Comparison of ENCODE assay signal across 10 cellular contexts in the genomic region with DNA sequence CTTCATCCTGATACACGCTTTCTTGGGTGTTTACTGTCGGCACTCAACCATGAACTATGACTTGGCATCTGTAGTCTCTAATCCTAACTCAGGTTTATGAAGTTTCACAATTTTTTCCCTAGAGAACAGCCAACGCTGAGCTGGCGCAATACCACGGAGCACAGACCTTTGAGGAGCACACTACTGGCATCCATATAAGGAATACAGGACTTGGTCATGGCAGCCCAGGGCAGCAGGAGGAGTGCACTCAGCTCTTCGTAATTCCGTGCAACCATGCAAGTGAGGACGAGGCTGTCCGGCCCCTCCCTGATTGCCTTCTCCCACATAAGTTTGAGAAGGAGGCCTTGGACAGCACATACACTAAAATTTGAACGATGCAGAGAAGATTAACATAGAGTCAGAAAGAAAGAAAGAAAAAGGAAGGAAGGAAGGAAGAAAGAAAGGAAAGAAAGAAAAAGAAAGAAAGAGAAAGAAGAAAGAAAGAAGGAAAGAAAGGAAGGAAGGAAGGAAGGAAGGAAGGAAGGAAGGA. TPM values are rescaled to one million over a fixed set of nuclear protein-coding genes. Genes with fewer than 3 reads are reported as not detected.
DNase-seq lines count a peak whose midpoint lies in the region; ATAC-seq and TF ChIP-seq lines count a peak whose summit lies in the region.
"Had no signal": no experiment of that assay in that cellular context is flagged by ENCODE, and none has a peak within 500 bp of the region (broad histone marks: within the 10 kb centered on the region; RNA-seq: fewer than 3 reads in every experiment).

No MANE protein-coding gene starts in this region.

- peaks cover 45 to 46% of the 10 kb centered on the region in 2 experiments for H3K4me1 ChIP-seq in HCT116 (ENCODE audit: control insufficient read depth in 1 of 2, insufficient read depth in 2 of 2, low read length in 2 of 2)
- peaks cover 10 to 51% of the 10 kb centered on the region in 2 donors for H3K4me1 ChIP-seq in ascending aorta
- H3K4me1 ChIP-seq in right atrium auricular region = peaks cover 0 to 67% of the 10 kb centered on the region in 2 donors
- H3K4me1 ChIP-seq in skeletal muscle tissue (ENCODE audit: control insufficient read depth in 3 of 3, insufficient read depth in 3 of 3, low read length in 3 of 3) = peaks cover 31 to 35% (median 34%) of the 10 kb centered on the region in 3 donors

- no TSS peak for BruUV-seq in HCT116 (replicated peaks; lab: Mats Ljungman, UMichigan)

- H3K27ac ChIP-seq in HCT116 (ENCODE audit: low read depth, low read length) = peak overlapping the region; percentile 9
- H3K27ac ChIP-seq in ascending aorta = peak overlapping the region; percentile 80 to 82
- H3K27ac ChIP-seq in right atrium auricular region = peak overlapping the region; percentile 79 to 81
- H3K27ac ChIP-seq in skeletal muscle tissue (ENCODE audit: low read depth, low read length) = peak overlapping the region; percentile 94
- H3K27ac ChIP-seq: neutrophil had no signal

- POLR2A ChIA-PET in HCT116 (lab: Charles Lee) = no interaction called here

- RAD21 ChIA-PET in HCT116 (lab: Charles Lee; ENCODE audit: low non-redundant PET in 1 of 2, low total read pairs in 2 of 2, uncharacterized antibody in 2 of 2, unreplicated experiment in 2 of 2) = no interaction called here

- no peak for TF ChIP-seq RAD21 in HCT116 (IDR thresholded peaks at IDR 0.05; ENCODE audit: low read depth)

- no peaks in the 10 kb centered on the region for H3K79me2 ChIP-seq in HCT116 (ENCODE audit: insufficient read depth, low read length)

- H3K4me3 ChIP-seq in HCT116 (replicated peaks in 1 of 2; ENCODE audit: low read depth in 1 of 2, low read length in 2 of 2) = no peak overlapping the region
- peak overlapping the region; percentile 4 to 41 for H3K4me3 ChIP-seq in ascending aorta
- H3K4me3 ChIP-seq in right atrium auricular region = no peak overlapping the region
- peak overlapping the region; percentile 32 to 59 (median 57) for H3K4me3 ChIP-seq in skeletal muscle tissue (ENCODE audit: low read length in 3 of 3)

- H4K20me1 ChIP-seq in HCT116 (ENCODE audit: insufficient read depth) = no peaks in the 10 kb centered on the region

- TF ChIP-seq CTCF in HCT116 (IDR thresholded peaks at IDR 0.05 in 2 of 3, conservative IDR thresholded peaks at IDR 0.05 in 1 of 3; ENCODE audit: borderline replicate concordance in 1 of 3, insufficient read depth in 1 of 3, low read depth in 2 of 3, low read length in 2 of 3) (no peak), ascending aorta (IDR thresholded peaks at IDR 0.05) (no peak), right atrium auricular region (IDR thresholded peaks at IDR 0.05) (no peak)

- H3K9me2 ChIP-seq in HCT116 (ENCODE audit: insufficient read depth) = no peaks in the 10 kb centered on the region

- H3K36me3 ChIP-seq in HCT116 (ENCODE audit: control insufficient read depth in 1 of 2, insufficient read depth in 2 of 2, low read length in 2 of 2) (no peaks in the 10 kb centered on the region), ascending aorta (no peaks in the 10 kb centered on the region), right atrium auricular region (no peaks in the 10 kb centered on the region), skeletal muscle tissue (ENCODE audit: control insufficient read depth in 3 of 3, insufficient read depth in 3 of 3, low read length in 3 of 3) (no peaks in the 10 kb centered on the region)
- H3K36me3 ChIP-seq: neutrophil had no signal

- peak overlapping the region; percentile 2; the same call in 1 of the 2 replicates for H3K4me2 ChIP-seq in HCT116 (ENCODE audit: low read length)

- H3K9ac ChIP-seq in HCT116 (ENCODE audit: low read length) (no peak overlapping the region), skeletal muscle tissue (ENCODE audit: low read depth in 1 of 3, low read length in 3 of 3) (peak overlapping the region; percentile 65 to 68 (median 66))

- no peak for TF ChIP-seq POLR2A in HCT116 (IDR thresholded peaks at IDR 0.05; ENCODE audit: borderline replicate concordance, extremely low read depth, insufficient read depth, insufficient read length)

- H2AFZ ChIP-seq in HCT116 (ENCODE audit: low read depth, low read length, poor library complexity, severe bottlenecking) = peak overlapping the region; percentile 16

- H3K27me3 ChIP-seq in HCT116 (ENCODE audit: insufficient read depth, low read length) (no peaks in the 10 kb centered on the region), ascending aorta (no peaks in the 10 kb centered on the region), right atrium auricular region (no peaks in the 10 kb centered on the region), skeletal muscle tissue (ENCODE audit: control insufficient read depth in 3 of 3, insufficient read depth in 3 of 3, low read length in 3 of 3) (no peaks in the 10 kb centered on the region)
- H3K27me3 ChIP-seq: neutrophil had no signal

- intact Hi-C loops in HCT116 (cut with micrococcal nuclease) = no loop called here
- intact Hi-C loops in ascending aorta (cut with DNase I) = loop anchor here (1.0 kb wide), 1 partner anchor 41 kb away; a partner anchor contains a TSS

- CTCF ChIA-PET in HCT116 (lab: Charles Lee) = no interaction called here

- H3K9me3 ChIP-seq in HCT116 (ENCODE audit: control insufficient read depth in 1 of 2, insufficient read depth in 1 of 2, low read depth in 1 of 2, low read length in 2 of 2) = no peaks in the 10 kb centered on the region
- no peaks in the 10 kb centered on the region for H3K9me3 ChIP-seq in ascending aorta
- no peaks in the 10 kb centered on the region for H3K9me3 ChIP-seq in right atrium auricular region
- H3K9me3 ChIP-seq in skeletal muscle tissue (ENCODE audit: control insufficient read depth in 3 of 3, low read length in 3 of 3) = no peaks in the 10 kb centered on the region
- H3K9me3 ChIP-seq: neutrophil had no signal

- no peak for ATAC-seq in HCT116
- ATAC-seq in GM21360 (IDR thresholded peaks at IDR 0.05; ENCODE audit: unreplicated experiment) = no peak
- no peak for ATAC-seq in GM19452 (IDR thresholded peaks at IDR 0.05; ENCODE audit: unreplicated experiment)
- no peak for ATAC-seq in GM18858 (IDR thresholded peaks at IDR 0.05; ENCODE audit: unreplicated experiment)

- DNase-seq in HCT116 (ENCODE audit: low read depth, low spot score) (no peak), ascending aorta (ENCODE audit: low spot score in 2 of 2) (peak; percentile 44 to 95), right atrium auricular region (ENCODE audit: low spot score) (peak; percentile 73), NCI-H82 (lab: John Stamatoyannopoulos, UW) (no peak)
- DNase-seq: activated CD4-positive, CD25-positive, alpha-beta regulatory T cell treated with anti-CD3 and anti-CD28 coated beads, Interleukin-2, amount 50 U/mL, for 72 hours had no signal

TF ChIP-seq in HCT116, 20 proteins besides CTCF, POLR2A, EP300 and RAD21:
- TF ChIP-seq SRF (IDR thresholded peaks at IDR 0.05; ENCODE audit: low read depth) (0 out of 2 replicates have a peak, but pooled peaks have one; percentile 20), ZFX (IDR thresholded peaks at IDR 0.05) (no peak), ELF1 (IDR thresholded peaks at IDR 0.05; ENCODE audit: borderline replicate concordance, low read depth) (no peak)
TF ChIP-seq in HCT116: peak in this region for 1.

RNA-seq across cellular contexts. Expression of a gene that starts 41.0 kb away (rescaled TPM):
- total RNA-seq in HCT116 (2021; ENCODE audit: unreplicated experiment) = 130 TPM
- polyA plus RNA-seq in HCT116 (2012) = 43.9 and 49.0 TPM in 2 replicates
- 103 TPM for total RNA-seq in ascending aorta
- total RNA-seq in right atrium auricular region = 100 to 1,000 TPM; 598 to 841 TPM
- 311 TPM for total RNA-seq in skeletal muscle tissue

Comparison
In these comparisons a context has a peak if more than half of its experiments do, and no peak if none do; other contexts are left out.
1. DNase-seq: peak in ascending aorta (2 of 2) and right atrium auricular region (single experiment); none in HCT116 (single experiment) and NCI-H82 (single experiment).
2. H3K27ac ChIP-seq: peak in every context shown above with its lines; median percentile 94 in skeletal muscle tissue; 81 in ascending aorta; 80 in right atrium auricular region; 9 in HCT116.
3. H3K4me3 ChIP-seq: peak in ascending aorta (2 of 2) and skeletal muscle tissue (3 of 3); none in HCT116 (0 of 2) and right atrium auricular region (0 of 2).